Comparison of ENCODE assay signal across 11 cellular contexts in genomic region chr21:34375619-34375972, GRCh38. TPM values are rescaled to one million over a fixed set of nuclear protein-coding genes. Genes with fewer than 3 reads are reported as not detected.
DNase-seq lines count a peak whose midpoint lies in the region; ATAC-seq lines count a peak whose summit lies in the region.
"Not testable (repeated sequence)": the region's sequence is repeated elsewhere in the genome, so short reads cannot be mapped to it uniquely, and the experiment has no call there.
"Had no signal": no experiment of that assay in that cellular context is flagged by ENCODE, and none has a peak within 500 bp of the region (broad histone marks: within the 10 kb centered on the region; RNA-seq: fewer than 3 reads in every experiment).

No MANE protein-coding gene starts in this region.

- not testable (repeated sequence) for H3K4me3 Mint-ChIP-seq in stimulated activated naive CD8-positive, alpha-beta T cell treated with anti-CD3 and anti-CD28 coated beads, Interleukin-15, amount 100 ng/mL, for 72 hours

- H3K27me3 Mint-ChIP-seq in stimulated activated naive CD8-positive, alpha-beta T cell treated with anti-CD3 and anti-CD28 coated beads, Interleukin-15, amount 100 ng/mL, for 72 hours: not testable (repeated sequence)

- ATAC-seq in GM18858 (IDR thresholded peaks at IDR 0.05; ENCODE audit: unreplicated experiment) (peak; percentile 24), GM19468 (IDR thresholded peaks at IDR 0.05; ENCODE audit: extremely low read depth, unreplicated experiment) (peak; percentile 27), HG02610 (IDR thresholded peaks at IDR 0.05; ENCODE audit: unreplicated experiment) (peak; percentile 71), HG03066 (IDR thresholded peaks at IDR 0.05; ENCODE audit: low read depth, unreplicated experiment) (peak; percentile 57), HG03558 (IDR thresholded peaks at IDR 0.05; ENCODE audit: extremely low read depth, unreplicated experiment) (peak; percentile 25), left lobe of liver (peak; percentile 60)
- peak; percentile 86 to 90 for ATAC-seq in activated naive CD4-positive, alpha-beta T cell treated with anti-CD3 and anti-CD28 coated beads, Interleukin-2, amount 50 U/mL, for 72 hours
- peak; percentile 94 for ATAC-seq in stimulated activated naive CD8-positive, alpha-beta T cell treated with anti-CD3 and anti-CD28 coated beads, Interleukin-15, amount 100 ng/mL, for 72 hours

- H3K4me1 Mint-ChIP-seq in stimulated activated naive CD8-positive, alpha-beta T cell treated with anti-CD3 and anti-CD28 coated beads, Interleukin-15, amount 100 ng/mL, for 72 hours: not testable (repeated sequence)

- H3K9me3 Mint-ChIP-seq in activated naive CD4-positive, alpha-beta T cell treated with anti-CD3 and anti-CD28 coated beads, Interleukin-2, amount 50 U/mL, for 72 hours; stimulated activated naive CD8-positive, alpha-beta T cell treated with anti-CD3 and anti-CD28 coated beads, Interleukin-15, amount 100 ng/mL, for 72 hours: not testable (repeated sequence)

- not testable (repeated sequence) for H3K27ac Mint-ChIP-seq in activated naive CD4-positive, alpha-beta T cell treated with anti-CD3 and anti-CD28 coated beads, Interleukin-2, amount 50 U/mL, for 72 hours; stimulated activated naive CD8-positive, alpha-beta T cell treated with anti-CD3 and anti-CD28 coated beads, Interleukin-15, amount 100 ng/mL, for 72 hours

- DNase-seq in activated naive CD4-positive, alpha-beta T cell treated with anti-CD3 and anti-CD28 coated beads, Interleukin-2, amount 50 U/mL, for 72 hours (ENCODE audit: low spot score in 2 of 2); left lobe of liver (ENCODE audit: low spot score); stimulated activated naive CD8-positive, alpha-beta T cell treated with anti-CD3 and anti-CD28 coated beads, Interleukin-15, amount 100 ng/mL, for 72 hours: not testable (repeated sequence)

- H3K36me3 Mint-ChIP-seq in activated naive CD4-positive, alpha-beta T cell treated with anti-CD3 and anti-CD28 coated beads, Interleukin-2, amount 50 U/mL, for 72 hours: not testable (repeated sequence)

RNA-seq across cellular contexts. Expression of gene SMIM11, which starts 0.3 kb away (rescaled TPM):
- total RNA-seq in activated naive CD4-positive, alpha-beta T cell treated with anti-CD3 and anti-CD28 coated beads, Interleukin-2, amount 50 U/mL, for 72 hours: 10 to 100 TPM in 1 of 2 donors, 1 to 10 TPM in 1; 2.1 to 19.2 TPM
- 2.3 TPM for total RNA-seq in left lobe of liver

RNA-seq across cellular contexts. Expression of gene KCNE2, which starts 11.8 kb away (rescaled TPM):
- total RNA-seq in activated naive CD4-positive, alpha-beta T cell treated with anti-CD3 and anti-CD28 coated beads, Interleukin-2, amount 50 U/mL, for 72 hours: under 1 TPM in 1 of 2 donors, not detected in 1; 0.31 TPM
- not detected for total RNA-seq in left lobe of liver
- total RNA-seq: activated naive CD4-positive, alpha-beta T cell treated with anti-CD3 and anti-CD28 coated beads for 36 hours; HFFc6 had no signal

RNA-seq across cellular contexts. Expression of gene SMIM34, which starts 48.2 kb away (rescaled TPM):
- not detected for total RNA-seq in activated naive CD4-positive, alpha-beta T cell treated with anti-CD3 and anti-CD28 coated beads, Interleukin-2, amount 50 U/mL, for 72 hours
- not detected for total RNA-seq in left lobe of liver
- total RNA-seq: activated naive CD4-positive, alpha-beta T cell treated with anti-CD3 and anti-CD28 coated beads for 36 hours; HFFc6; temporal lobe had no signal

Comparison
In these comparisons a context has a peak if more than half of its experiments do, and no peak if none do; other contexts are left out.
1. ATAC-seq: peak in every context shown above with its lines; median percentile 94 in stimulated activated naive CD8-positive, alpha-beta T cell treated with anti-CD3 and anti-CD28 coated beads, Interleukin-15, amount 100 ng/mL, for 72 hours; 88 in activated naive CD4-positive, alpha-beta T cell treated with anti-CD3 and anti-CD28 coated beads, Interleukin-2, amount 50 U/mL, for 72 hours; 71 in HG02610; 60 in left lobe of liver; 57 in HG03066; 27 in GM19468; 25 in HG03558; 24 in GM18858.